ENCODE assay signal across 20 cellular contexts in the genomic region with DNA sequence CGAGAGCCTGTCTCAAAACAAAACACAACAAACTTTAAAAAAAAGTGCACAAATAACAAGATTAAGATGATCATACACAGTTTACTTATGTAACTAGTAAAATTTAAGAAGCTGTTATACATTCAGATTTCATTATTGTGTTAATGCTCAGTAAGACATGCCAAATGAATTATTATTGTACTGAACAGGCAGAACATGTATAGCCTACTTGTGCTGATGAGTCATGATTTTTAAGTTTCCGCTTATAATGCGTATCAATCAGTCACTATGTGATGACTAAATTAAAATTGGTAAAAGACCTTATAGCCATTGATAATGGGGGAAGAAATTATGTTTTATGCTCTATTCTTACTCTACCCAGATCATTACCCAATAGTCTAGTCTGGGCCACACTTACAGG.
"Had no signal": no experiment of that assay in that cellular context is flagged by ENCODE, and none has a peak within 500 bp of the region (broad histone marks: within the 10 kb centered on the region; RNA-seq: fewer than 3 reads in every experiment).

No MANE protein-coding gene starts in this region.

- H3K9me3 ChIP-seq: ovary, right atrium auricular region, sigmoid colon, thoracic aorta, transverse colon had no signal

- DNase-seq: effector CD4-positive, alpha-beta T cell; endodermal cell; foreskin melanocyte; head of caudate nucleus; left colon; natural killer cell; nucleus accumbens; ovary; sigmoid colon; stimulated activated CD4-positive, alpha-beta T cell treated with anti-CD3 and anti-CD28 coated beads, Interleukin-2, amount 100 ng/mL, for 24 hours; stimulated activated CD4-positive, alpha-beta T cell treated with anti-CD3 and anti-CD28 coated beads, Interleukin-4, amount 100 ng/mL, for 4 hours; stimulated activated naive B cell treated with anti-CD40 and anti-IgM and Interleukin-4, amounts not matched to agents 10 μg/mL and 1 μg/mL and 100 μg/mL, for 72 hours; stimulated activated naive CD8-positive, alpha-beta T cell treated with anti-CD3 and anti-CD28 coated beads, Interleukin-15, amount 100 ng/mL, for 72 hours; transverse colon had no signal

- H3K4me1 Mint-ChIP-seq: natural killer cell; stimulated activated naive B cell treated with anti-CD40 and anti-IgM and Interleukin-4, amounts not matched to agents 10 μg/mL and 1 μg/mL and 100 μg/mL, for 72 hours; stimulated activated naive CD8-positive, alpha-beta T cell treated with anti-CD3 and anti-CD28 coated beads, Interleukin-15, amount 100 ng/mL, for 72 hours had no signal

- H3K36me3 Mint-ChIP-seq: natural killer cell; neural progenitor cell; stimulated activated naive B cell treated with anti-CD40 and anti-IgM and Interleukin-4, amounts not matched to agents 10 μg/mL and 1 μg/mL and 100 μg/mL, for 72 hours had no signal

- H3K79me2 ChIP-seq: hepatocyte had no signal

- ATAC-seq: left colon; natural killer cell; stimulated activated naive B cell treated with anti-CD40 and anti-IgM and Interleukin-4, amounts not matched to agents 10 μg/mL and 1 μg/mL and 100 μg/mL, for 72 hours; stimulated activated naive CD8-positive, alpha-beta T cell treated with anti-CD3 and anti-CD28 coated beads, Interleukin-15, amount 100 ng/mL, for 72 hours had no signal

- H3K4me3 ChIP-seq: coronary artery, hepatocyte, neural progenitor cell, ovary, right atrium auricular region, sigmoid colon, skin epidermis, thoracic aorta, transverse colon had no signal

- H3K27ac Mint-ChIP-seq: endodermal cell; natural killer cell; neural progenitor cell; stimulated activated naive B cell treated with anti-CD40 and anti-IgM and Interleukin-4, amounts not matched to agents 10 μg/mL and 1 μg/mL and 100 μg/mL, for 72 hours; stimulated activated naive CD8-positive, alpha-beta T cell treated with anti-CD3 and anti-CD28 coated beads, Interleukin-15, amount 100 ng/mL, for 72 hours had no signal

- H3K9me3 Mint-ChIP-seq: endodermal cell; natural killer cell; neural progenitor cell; stimulated activated naive B cell treated with anti-CD40 and anti-IgM and Interleukin-4, amounts not matched to agents 10 μg/mL and 1 μg/mL and 100 μg/mL, for 72 hours; stimulated activated naive CD8-positive, alpha-beta T cell treated with anti-CD3 and anti-CD28 coated beads, Interleukin-15, amount 100 ng/mL, for 72 hours had no signal

- H3K27ac ChIP-seq: coronary artery, hepatocyte, neural progenitor cell, ovary, right atrium auricular region, sigmoid colon, skin epidermis, thoracic aorta, transverse colon had no signal

- H3K4me1 ChIP-seq: neural progenitor cell, right atrium auricular region, sigmoid colon, transverse colon had no signal

- H3K27me3 ChIP-seq: neural progenitor cell, ovary, right atrium auricular region, sigmoid colon, transverse colon had no signal

- H3K4me3 Mint-ChIP-seq: endodermal cell; natural killer cell; neural progenitor cell; stimulated activated naive B cell treated with anti-CD40 and anti-IgM and Interleukin-4, amounts not matched to agents 10 μg/mL and 1 μg/mL and 100 μg/mL, for 72 hours; stimulated activated naive CD8-positive, alpha-beta T cell treated with anti-CD3 and anti-CD28 coated beads, Interleukin-15, amount 100 ng/mL, for 72 hours had no signal

- H2AFZ ChIP-seq: hepatocyte, neural progenitor cell had no signal

- H3K36me3 ChIP-seq: neural progenitor cell, ovary, right atrium auricular region, sigmoid colon, thoracic aorta, transverse colon had no signal

- H3K4me2 ChIP-seq: hepatocyte, neural progenitor cell had no signal

- H3K9ac ChIP-seq: neural progenitor cell had no signal
